23 cellular contexts compared by ENCODE assay signal in genomic region chr7:96719164-96719563, GRCh38. TPM values are rescaled to one million over a fixed set of nuclear protein-coding genes. Genes with fewer than 3 reads are reported as not detected.
DNase-seq lines count a peak whose midpoint lies in the region; ATAC-seq, FAIRE-seq and TF ChIP-seq lines count a peak whose summit lies in the region.
"Had no signal": no experiment of that assay in that cellular context is flagged by ENCODE, and none has a peak within 500 bp of the region (broad histone marks: within the 10 kb centered on the region; RNA-seq: fewer than 3 reads in every experiment).

No MANE protein-coding gene starts in this region.

- TF ChIP-seq CTCF in WTC11 (IDR thresholded peaks at IDR 0.05) (no peak), natural killer cell (IDR thresholded peaks at IDR 0.05) (no peak)

- DNase-seq in NCI-H345 (lab: John Stamatoyannopoulos, UW) (peak; percentile 8), NCI-H345 treated with DMSO at 0.1 percent for 48 hours (lab: John Stamatoyannopoulos, UW; ENCODE audit: unreplicated experiment) (no peak), NCI-H1436 treated with DMSO at 0.1 percent for 48 hours (lab: John Stamatoyannopoulos, UW) (peak; percentile 53), WTC11 (ENCODE audit: low spot score) (no peak), urothelium cell line (ENCODE audit: low spot score) (no peak), natural killer cell (no peak)
- DNase-seq in activated CD4-positive, alpha-beta T cell treated with anti-CD3 and anti-CD28 coated beads, Interleukin-2, amount 50 U/mL, for 48 hours: no peak
- DNase-seq: activated CD4-positive, alpha-beta T cell treated with anti-CD3 and anti-CD28 coated beads for 4 hours; activated naive CD4-positive, alpha-beta T cell treated with anti-CD3 and anti-CD28 coated beads, Interleukin-2, amount 50 U/mL, for 16 hours; activated T-cell treated with anti-CD3 and anti-CD28 coated beads, Interleukin-2, amount 50 U/mL, for 72 hours; Caco-2; naive B cell; NCI-H1930; NK-92 treated with Interleukin-12 subunit alpha and Interleukin-12 subunit beta, amount 100 ng/mL, for 24 hours; pancreas; sigmoid colon; stimulated activated CD4-positive, alpha-beta T cell treated with anti-CD3 and anti-CD28 coated beads, Interleukin-15, amount 100 ng/mL, for 24 hours; trophoblast cell had no signal

- ATAC-seq in WTC11: peak; percentile 88
- ATAC-seq in natural killer cell: no peak
- ATAC-seq in HG03378 (IDR thresholded peaks at IDR 0.05; ENCODE audit: unreplicated experiment): no peak
- ATAC-seq: activated T-cell treated with anti-CD3 and anti-CD28 coated beads, Interleukin-2, amount 50 U/mL, for 72 hours; Panc1 had no signal

- peaks cover 23% of the 10 kb centered on the region for H3K9me3 Mint-ChIP-seq in WTC11
- H3K9me3 Mint-ChIP-seq in natural killer cell: no peaks in the 10 kb centered on the region

- H3K36me3 Mint-ChIP-seq in WTC11: peaks cover 2% of the 10 kb centered on the region
- H3K36me3 Mint-ChIP-seq in natural killer cell: no peaks in the 10 kb centered on the region
- H3K36me3 Mint-ChIP-seq: IgD-negative memory B cell had no signal

- FAIRE-seq in urothelium cell line (lab: Jason Lieb, UNC): peak; percentile 5

- H3K27ac Mint-ChIP-seq in WTC11 (no peak overlapping the region), natural killer cell (no peak overlapping the region)
- H3K27ac Mint-ChIP-seq: activated T-cell treated with anti-CD3 and anti-CD28 coated beads, Interleukin-2, amount 50 U/mL, for 72 hours; IgD-negative memory B cell; memory B cell; naive B cell; T-helper 1 cell treated with Interleukin-12 subunit alpha and Interleukin-12 subunit beta and Interleukin-4 antibody, amounts not matched to agents 30 μg/mL and 1 μg/mL, for 36 hours had no signal

- POLR2A ChIA-PET in WTC11 (lab: Charles Lee): no interaction called here

- peaks cover 28% of the 10 kb centered on the region for H3K4me1 Mint-ChIP-seq in WTC11
- no peaks in the 10 kb centered on the region for H3K4me1 Mint-ChIP-seq in natural killer cell
- H3K4me1 Mint-ChIP-seq: IgD-negative memory B cell, memory B cell, naive B cell had no signal

- CTCF ChIA-PET in WTC11 (lab: Charles Lee): interaction anchor here (0.9 kb wide), 1 partner anchor 109 kb away, joined by 3 read pairs; no protein-coding TSS in a partner anchor

- H3K4me3 Mint-ChIP-seq in WTC11 (no peak overlapping the region), natural killer cell (no peak overlapping the region)
- H3K4me3 Mint-ChIP-seq: activated T-cell treated with anti-CD3 and anti-CD28 coated beads, Interleukin-2, amount 50 U/mL, for 72 hours; IgD-negative memory B cell; memory B cell; naive B cell; T-helper 1 cell treated with Interleukin-12 subunit alpha and Interleukin-12 subunit beta and Interleukin-4 antibody, amounts not matched to agents 30 μg/mL and 1 μg/mL, for 36 hours had no signal

- H3K27me3 Mint-ChIP-seq in WTC11 (ENCODE audit: low read depth): peaks cover 8% of the 10 kb centered on the region
- peaks cover 39 to 57% of the 10 kb centered on the region in 2 donors for H3K27me3 Mint-ChIP-seq in natural killer cell (ENCODE audit: low read depth in 2 of 2)

- intact Hi-C loops in natural killer cell (cut with micrococcal nuclease): no loop called here

TF ChIP-seq in WTC11, 78 proteins besides CTCF, POLR2A, EP300 and RAD21:
- TF ChIP-seq ATF6 (CRISPR knock-in tag; IDR thresholded peaks at IDR 0.05) (no peak), ZNF121 (CRISPR knock-in tag; IDR thresholded peaks at IDR 0.05) (no peak), TEAD4 (CRISPR knock-in tag; IDR thresholded peaks at IDR 0.05) (no peak), ZNF138 (CRISPR knock-in tag; conservative IDR thresholded peaks at IDR 0.05) (no peak), GRHL2 (CRISPR knock-in tag; IDR thresholded peaks at IDR 0.05; ENCODE audit: insufficient replicate concordance, severe bottlenecking) (no peak), PRRX2 (CRISPR knock-in tag; IDR thresholded peaks at IDR 0.05) (no peak), MAX (CRISPR knock-in tag; IDR thresholded peaks at IDR 0.05) (no peak)
- TF ChIP-seq, protein P1, sequence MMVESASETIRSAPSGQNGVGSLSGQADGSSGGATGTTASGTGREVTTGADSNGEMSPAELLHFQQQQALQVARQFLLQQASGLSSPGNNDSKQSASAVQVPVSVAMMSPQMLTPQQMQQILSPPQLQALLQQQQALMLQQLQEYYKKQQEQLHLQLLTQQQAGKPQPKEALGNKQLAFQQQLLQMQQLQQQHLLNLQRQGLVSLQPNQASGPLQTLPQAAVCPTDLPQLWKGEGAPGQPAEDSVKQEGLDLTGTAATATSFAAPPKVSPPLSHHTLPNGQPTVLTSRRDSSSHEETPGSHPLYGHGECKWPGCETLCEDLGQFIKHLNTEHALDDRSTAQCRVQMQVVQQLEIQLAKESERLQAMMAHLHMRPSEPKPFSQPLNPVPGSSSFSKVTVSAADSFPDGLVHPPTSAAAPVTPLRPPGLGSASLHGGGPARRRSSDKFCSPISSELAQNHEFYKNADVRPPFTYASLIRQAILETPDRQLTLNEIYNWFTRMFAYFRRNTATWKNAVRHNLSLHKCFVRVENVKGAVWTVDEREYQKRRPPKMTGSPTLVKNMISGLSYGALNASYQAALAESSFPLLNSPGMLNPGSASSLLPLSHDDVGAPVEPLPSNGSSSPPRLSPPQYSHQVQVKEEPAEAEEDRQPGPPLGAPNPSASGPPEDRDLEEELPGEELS (CRISPR knock-in tag; IDR thresholded peaks at IDR 0.05): no peak
- TF ChIP-seq, protein P2, sequence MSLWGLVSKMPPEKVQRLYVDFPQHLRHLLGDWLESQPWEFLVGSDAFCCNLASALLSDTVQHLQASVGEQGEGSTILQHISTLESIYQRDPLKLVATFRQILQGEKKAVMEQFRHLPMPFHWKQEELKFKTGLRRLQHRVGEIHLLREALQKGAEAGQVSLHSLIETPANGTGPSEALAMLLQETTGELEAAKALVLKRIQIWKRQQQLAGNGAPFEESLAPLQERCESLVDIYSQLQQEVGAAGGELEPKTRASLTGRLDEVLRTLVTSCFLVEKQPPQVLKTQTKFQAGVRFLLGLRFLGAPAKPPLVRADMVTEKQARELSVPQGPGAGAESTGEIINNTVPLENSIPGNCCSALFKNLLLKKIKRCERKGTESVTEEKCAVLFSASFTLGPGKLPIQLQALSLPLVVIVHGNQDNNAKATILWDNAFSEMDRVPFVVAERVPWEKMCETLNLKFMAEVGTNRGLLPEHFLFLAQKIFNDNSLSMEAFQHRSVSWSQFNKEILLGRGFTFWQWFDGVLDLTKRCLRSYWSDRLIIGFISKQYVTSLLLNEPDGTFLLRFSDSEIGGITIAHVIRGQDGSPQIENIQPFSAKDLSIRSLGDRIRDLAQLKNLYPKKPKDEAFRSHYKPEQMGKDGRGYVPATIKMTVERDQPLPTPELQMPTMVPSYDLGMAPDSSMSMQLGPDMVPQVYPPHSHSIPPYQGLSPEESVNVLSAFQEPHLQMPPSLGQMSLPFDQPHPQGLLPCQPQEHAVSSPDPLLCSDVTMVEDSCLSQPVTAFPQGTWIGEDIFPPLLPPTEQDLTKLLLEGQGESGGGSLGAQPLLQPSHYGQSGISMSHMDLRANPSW (CRISPR knock-in tag; conservative IDR thresholded peaks at IDR 0.05; ENCODE audit: low read depth): no peak

RNA-seq across cellular contexts. Expression of gene SEM1, which starts 9.5 kb away (rescaled TPM):
- 71.8 to 82.8 TPM (median 73.3 TPM) in 3 replicates for total RNA-seq in WTC11 (2021)
- 10 to 100 TPM; 17.0 to 22.7 (median 17.4) TPM for total RNA-seq in natural killer cell

Comparison
In these comparisons a context has a peak if more than half of its experiments do, and no peak if none do; other contexts are left out.
1. DNase-seq: peak in NCI-H345 (single experiment) and NCI-H1436 treated with DMSO at 0.1 percent for 48 hours (single experiment); none in NCI-H345 treated with DMSO at 0.1 percent for 48 hours (single experiment), WTC11 (single experiment), urothelium cell line (single experiment), natural killer cell (single experiment) and activated CD4-positive, alpha-beta T cell treated with anti-CD3 and anti-CD28 coated beads, Interleukin-2, amount 50 U/mL, for 48 hours (0 of 2).